12 cellular contexts compared by ENCODE assay signal in genomic region chrX:45711231-45711630, GRCh38.
DNase-seq lines count a peak whose midpoint lies in the region; ATAC-seq and TF ChIP-seq lines count a peak whose summit lies in the region.
"Had no signal": no experiment of that assay in that cellular context is flagged by ENCODE, and none has a peak within 500 bp of the region (broad histone marks: within the 10 kb centered on the region; RNA-seq: fewer than 3 reads in every experiment).

No MANE protein-coding gene starts in this region.

- no peaks in the 10 kb centered on the region for H3K27me3 Mint-ChIP-seq in activated T-helper 17 cell treated with anti-CD3 and anti-CD28 coated beads, Interleukin-2, amount 50 U/mL, for 72 hours

- H3K4me3 ChIP-seq in foreskin fibroblast (ENCODE audit: low read depth in 1 of 2, low read length in 2 of 2) = no peak overlapping the region
- H3K4me3 ChIP-seq: right atrium auricular region had no signal

- H3K27ac Mint-ChIP-seq in activated T-helper 17 cell treated with anti-CD3 and anti-CD28 coated beads, Interleukin-2, amount 50 U/mL, for 72 hours = peak overlapping the region; percentile 96
- H3K27ac Mint-ChIP-seq: T-cell had no signal

- TF ChIP-seq CTCF in foreskin fibroblast (IDR thresholded peaks at IDR 0.05; ENCODE audit: low read depth, low read length) = no peak

- H3K4me1 Mint-ChIP-seq in activated T-helper 17 cell treated with anti-CD3 and anti-CD28 coated beads, Interleukin-2, amount 50 U/mL, for 72 hours = peaks cover 24% of the 10 kb centered on the region

- H3K36me3 Mint-ChIP-seq in activated T-helper 17 cell treated with anti-CD3 and anti-CD28 coated beads, Interleukin-2, amount 50 U/mL, for 72 hours (ENCODE audit: low read depth) = no peaks in the 10 kb centered on the region
- H3K36me3 Mint-ChIP-seq: T-cell had no signal

- peak; percentile 9 for DNase-seq in AG20443 (ENCODE audit: low spot score)
- DNase-seq in H4 (ENCODE audit: low spot score) = peak; percentile 10
- DNase-seq in foreskin fibroblast = peak; percentile 68 to 84
- DNase-seq in inferior parietal cortex (ENCODE audit: extremely low spot score) = no peak
- no peak for DNase-seq in NOMO-1 treated with DMSO at 0.1 percent for 48 hours (lab: John Stamatoyannopoulos, UW; ENCODE audit: unreplicated experiment)
- no peak for DNase-seq in DMS153 (lab: John Stamatoyannopoulos, UW)
- no peak for DNase-seq in GOT3 (lab: John Stamatoyannopoulos, UW)
- DNase-seq: caudate nucleus, NCI-H187 treated with DMSO at 0.1 percent for 48 hours, T-cell had no signal

- no peak for ATAC-seq in activated T-helper 17 cell treated with anti-CD3 and anti-CD28 coated beads, Interleukin-2, amount 50 U/mL, for 72 hours (replicated peaks)
- ATAC-seq: T-cell had no signal

- peak overlapping the region; percentile 73 for H3K4me3 Mint-ChIP-seq in activated T-helper 17 cell treated with anti-CD3 and anti-CD28 coated beads, Interleukin-2, amount 50 U/mL, for 72 hours
- H3K4me3 Mint-ChIP-seq: T-cell had no signal

- no peaks in the 10 kb centered on the region for H3K9me3 Mint-ChIP-seq in activated T-helper 17 cell treated with anti-CD3 and anti-CD28 coated beads, Interleukin-2, amount 50 U/mL, for 72 hours
- H3K9me3 Mint-ChIP-seq: T-cell had no signal

Comparison
In these comparisons a context has a peak if more than half of its experiments do, and no peak if none do; other contexts are left out.
1. DNase-seq: peak in AG20443 (single experiment), H4 (single experiment) and foreskin fibroblast (2 of 2); none in inferior parietal cortex (single experiment), NOMO-1 treated with DMSO at 0.1 percent for 48 hours (single experiment), DMS153 (single experiment) and GOT3 (single experiment).